1 cellular context compared by ENCODE assay signal in genomic region chr21:44867464-44867863, GRCh38.
TF ChIP-seq lines count a peak whose summit lies in the region.

No MANE protein-coding gene starts in this region.

TF ChIP-seq in HepG2, 621 proteins besides CTCF, POLR2A, EP300 and RAD21:
- TF ChIP-seq ZBTB38 (CRISPR knock-in tag; IDR thresholded peaks at IDR 0.05) (peak; percentile 77; the same call in 1 of the 2 replicates), SOX6 (IDR thresholded peaks at IDR 0.05) (no peak), SOX6 (CRISPR knock-in tag; IDR thresholded peaks at IDR 0.05) (no peak), ZBTB33 (CRISPR knock-in tag; IDR thresholded peaks at IDR 0.05) (peak; percentile 45; the same call in 1 of the 2 replicates), SAP130 (CRISPR knock-in tag; IDR thresholded peaks at IDR 0.05; ENCODE audit: low read depth) (0 out of 2 replicates have a peak, but pooled peaks have one; percentile 8)
